In genomic region chr3:148379763-148380162, GRCh38 we compare ENCODE assay signal across 9 cellular contexts.
A peak's percentile ranks its signal among the peaks of the same experiment; 100 is the strongest.
DNase-seq lines count a peak whose midpoint lies in the region; ATAC-seq and TF ChIP-seq lines count a peak whose summit lies in the region.
"Had no signal": no experiment of that assay in that cellular context is flagged by ENCODE, and none has a peak within 500 bp of the region (broad histone marks: within the 10 kb centered on the region; RNA-seq: fewer than 3 reads in every experiment).

No MANE protein-coding gene starts in this region.

- peak; percentile 84 for TF ChIP-seq CTCF in endodermal cell (conservative IDR thresholded peaks at IDR 0.05)
- peak; percentile 72 for TF ChIP-seq CTCF in neural crest cell (conservative IDR thresholded peaks at IDR 0.05)
- TF ChIP-seq CTCF in esophagus squamous epithelium (IDR thresholded peaks at IDR 0.05) = peak in 2 of 6 experiments; percentile 7 to 9

- H3K4me3 Mint-ChIP-seq in endodermal cell (no peak overlapping the region), neural crest cell (no peak overlapping the region)

- H3K4me1 Mint-ChIP-seq in endodermal cell (no peaks in the 10 kb centered on the region), neural crest cell (peaks cover 4% of the 10 kb centered on the region)

- H3K36me3 Mint-ChIP-seq in endodermal cell (ENCODE audit: low read depth) (no peaks in the 10 kb centered on the region), neural crest cell (ENCODE audit: low read depth) (no peaks in the 10 kb centered on the region)

- H3K9ac ChIP-seq in endodermal cell (ENCODE audit: extremely low read depth, low read length, poor library complexity, severe bottlenecking) = no peak overlapping the region

- TF ChIP-seq POLR2A in esophagus squamous epithelium (IDR thresholded peaks at IDR 0.05) = no peak

- H3K27me3 ChIP-seq in endodermal cell (ENCODE audit: control insufficient read depth, insufficient read depth, low read length, poor library complexity, severe bottlenecking) = no peaks in the 10 kb centered on the region
- no peaks in the 10 kb centered on the region for H3K27me3 ChIP-seq in esophagus squamous epithelium

- no peak overlapping the region for H3K4me3 ChIP-seq in endodermal cell (ENCODE audit: low read length)
- H3K4me3 ChIP-seq in esophagus squamous epithelium = no peak overlapping the region
- H3K4me3 ChIP-seq: K562 had no signal

- DNase-seq in COLO668 (lab: John Stamatoyannopoulos, UW; ENCODE audit: unreplicated experiment) = peak; percentile 1
- DNase-seq in NCI-H748 (lab: John Stamatoyannopoulos, UW; ENCODE audit: unreplicated experiment) = peak; percentile 64
- no peak for DNase-seq in endodermal cell
- DNase-seq in neural crest cell (ENCODE audit: low read depth, low spot score) = no peak
- no peak for DNase-seq in stimulated activated CD4-positive, alpha-beta T cell treated with anti-CD3 and anti-CD28 coated beads, Interleukin-1b, Interleukin-23, amount 100 ng/mL, for 48 hours
- DNase-seq in esophagus squamous epithelium (lab: John Stamatoyannopoulos, UW) = no peak

- no peak overlapping the region for H3K27ac Mint-ChIP-seq in endodermal cell
- no peak overlapping the region for H3K27ac Mint-ChIP-seq in neural crest cell (ENCODE audit: unreplicated experiment)

- H3K27me3 Mint-ChIP-seq in endodermal cell (ENCODE audit: insufficient read depth) (no peaks in the 10 kb centered on the region), neural crest cell (ENCODE audit: low read depth) (no peaks in the 10 kb centered on the region)

- H3K9me3 ChIP-seq in endodermal cell (ENCODE audit: control insufficient read depth, low read length) (no peaks in the 10 kb centered on the region), esophagus squamous epithelium (no peaks in the 10 kb centered on the region)

- H3K27ac ChIP-seq in endodermal cell (ENCODE audit: low read depth, low read length) (no peak overlapping the region), esophagus squamous epithelium (no peak overlapping the region)

- H3K9me3 Mint-ChIP-seq in endodermal cell (no peaks in the 10 kb centered on the region), neural crest cell (peaks cover 3% of the 10 kb centered on the region)

- WGBS in endodermal cell (ENCODE audit: insufficient coverage in 1 of 2, insufficient read length in 1 of 2), 2 experiments = 51 to 70% methylated on average over 2 to 3 of the region's 3 CpGs
- 49 to 67% methylated on average over 3 of the region's 3 CpGs for WGBS in esophagus squamous epithelium, 2 donors

- intact Hi-C loops in esophagus squamous epithelium (cut with DNase I) = no loop called here

- H3K4me1 ChIP-seq in endodermal cell (ENCODE audit: control insufficient read depth, insufficient read depth, low read length) (no peaks in the 10 kb centered on the region), esophagus squamous epithelium (no peaks in the 10 kb centered on the region)

- ATAC-seq in GM19023 (IDR thresholded peaks at IDR 0.05; ENCODE audit: unreplicated experiment) (peak; percentile 69), HG03103 (IDR thresholded peaks at IDR 0.05; ENCODE audit: low read depth, unreplicated experiment) (peak; percentile 94)
- ATAC-seq: K562 had no signal

- H3K36me3 ChIP-seq in endodermal cell (ENCODE audit: control insufficient read depth, insufficient read depth, low read length) = no peaks in the 10 kb centered on the region
- H3K36me3 ChIP-seq in esophagus squamous epithelium = no peaks in the 10 kb centered on the region

Comparison
In these comparisons a context has a peak if more than half of its experiments do, and no peak if none do; other contexts are left out.
1. DNase-seq: peak in COLO668 (single experiment) and NCI-H748 (single experiment); none in endodermal cell (single experiment), neural crest cell (single experiment), stimulated activated CD4-positive, alpha-beta T cell treated with anti-CD3 and anti-CD28 coated beads, Interleukin-1b, Interleukin-23, amount 100 ng/mL, for 48 hours (single experiment) and esophagus squamous epithelium (single experiment).